18 cellular contexts compared by ENCODE assay signal in the genomic region with DNA sequence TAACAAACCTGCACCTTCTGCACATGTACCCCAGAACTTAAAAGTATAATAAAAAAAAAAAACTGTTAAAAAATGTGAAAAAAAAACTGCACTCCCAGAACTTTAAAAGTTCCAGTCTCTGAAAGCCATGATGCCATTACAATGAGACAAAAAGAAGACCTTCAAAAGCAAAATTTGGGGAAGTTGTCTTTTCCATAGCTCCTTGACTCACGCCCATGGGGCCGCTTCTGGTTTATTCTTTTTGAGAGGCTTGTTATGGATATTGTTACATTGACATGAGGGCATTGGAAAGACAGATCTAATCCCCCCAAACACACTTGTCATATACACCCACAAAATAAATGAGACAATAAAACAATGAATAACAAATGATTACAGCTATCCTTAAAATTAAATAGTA. TPM values are rescaled to one million over a fixed set of nuclear protein-coding genes. Genes with fewer than 3 reads are reported as not detected.
DNase-seq lines count a peak whose midpoint lies in the region; ATAC-seq and TF ChIP-seq lines count a peak whose summit lies in the region.
"Had no signal": no experiment of that assay in that cellular context is flagged by ENCODE, and none has a peak within 500 bp of the region (broad histone marks: within the 10 kb centered on the region; RNA-seq: fewer than 3 reads in every experiment).

No MANE protein-coding gene starts in this region.

- DNase-seq in activated B cell treated with CpG ODN at 0.5 μM for 24 hours (no peak), right lobe of liver (no peak), suprapubic skin (ENCODE audit: low spot score in 2 of 2) (no peak), T-helper 2 cell (no peak), NCI-H526 (lab: John Stamatoyannopoulos, UW) (no peak), DMS114 treated with DMSO at 0.1 percent for 48 hours (lab: John Stamatoyannopoulos, UW; ENCODE audit: unreplicated experiment) (no peak)
- DNase-seq in stimulated activated CD4-positive, alpha-beta T cell treated with anti-CD3 and anti-CD28 coated beads, Interleukin-2, amount 100 ng/mL, for 24 hours: no peak
- DNase-seq: activated CD4-positive, alpha-beta T cell treated with anti-CD3 and anti-CD28 coated beads, Interleukin-2, amount 50 U/mL, for 48 hours; activated effector memory CD4-positive, alpha-beta T cell treated with Interleukin-2 at 50 U/mL for 16 hours; CD4-positive, alpha-beta memory T cell; GF-D8; occipital lobe had no signal

- POLR2A ChIA-PET in activated B cell treated with CpG ODN at 0.5 μM for 24 hours (lab: Charles Lee): interaction anchor here (0.5 to 8.2 kb wide), 17 partner anchors 11 to 617 kb away, joined by 3 to 344 read pairs (median 9); a partner anchor contains a TSS

- H3K4me1 ChIP-seq in right lobe of liver (peaks cover 0 to 53% (median 21%) of the 10 kb centered on the region in 4 donors), suprapubic skin (peaks cover 30% of the 10 kb centered on the region)

- no peak for TF ChIP-seq EP300 in suprapubic skin (IDR thresholded peaks at IDR 0.05)

- CTCF ChIA-PET in activated B cell treated with CpG ODN at 0.5 μM for 24 hours (lab: Charles Lee): interaction anchor here (0.6 to 5.6 kb wide), 6 partner anchors 16 to 254 kb away, joined by 3 to 90 read pairs (median 14); no protein-coding TSS in a partner anchor

- H3K27ac ChIP-seq in right lobe of liver: peak overlapping the region; percentile 87 to 95 (median 89)
- H3K27ac ChIP-seq in suprapubic skin: no peak overlapping the region

- no peaks in the 10 kb centered on the region for H3K9me3 Mint-ChIP-seq in activated B cell treated with CpG ODN at 0.5 μM for 24 hours

- H3K9me3 ChIP-seq in right lobe of liver (no peaks in the 10 kb centered on the region), suprapubic skin (no peaks in the 10 kb centered on the region)
- H3K9me3 ChIP-seq: heart left ventricle had no signal

- TF ChIP-seq CTCF in GM12875 (IDR thresholded peaks at IDR 0.05; ENCODE audit: borderline replicate concordance, insufficient read depth, low read depth, low read length) (no peak), activated B cell treated with CpG ODN at 0.5 μM for 24 hours (IDR thresholded peaks at IDR 0.05) (no peak), right lobe of liver (IDR thresholded peaks at IDR 0.05) (no peak), suprapubic skin (IDR thresholded peaks at IDR 0.05) (no peak)

- H3K27ac Mint-ChIP-seq in activated B cell treated with CpG ODN at 0.5 μM for 24 hours: peak overlapping the region; percentile 98
- H3K27ac Mint-ChIP-seq: CD4-positive, alpha-beta memory T cell had no signal

- H3K36me3 Mint-ChIP-seq in activated B cell treated with CpG ODN at 0.5 μM for 24 hours (ENCODE audit: low read depth): peaks cover 55% of the 10 kb centered on the region
- H3K36me3 Mint-ChIP-seq: CD4-positive, alpha-beta memory T cell had no signal

- no peaks in the 10 kb centered on the region for H3K27me3 Mint-ChIP-seq in activated B cell treated with CpG ODN at 0.5 μM for 24 hours

- H3K27me3 ChIP-seq in right lobe of liver: no peaks in the 10 kb centered on the region
- H3K27me3 ChIP-seq in suprapubic skin: no peaks in the 10 kb centered on the region
- H3K27me3 ChIP-seq: cardiac muscle cell had no signal

- H3K4me3 Mint-ChIP-seq in activated B cell treated with CpG ODN at 0.5 μM for 24 hours: peak overlapping the region; percentile 91
- H3K4me3 Mint-ChIP-seq: CD4-positive, alpha-beta memory T cell had no signal

- peak overlapping the region; percentile 52 for H3K4me3 ChIP-seq in GM12875 (ENCODE audit: low read depth, low read length)
- peak overlapping the region; percentile 40 to 63 (median 62) for H3K4me3 ChIP-seq in right lobe of liver
- peak overlapping the region; percentile 23 for H3K4me3 ChIP-seq in suprapubic skin
- H3K4me3 ChIP-seq: cardiac muscle cell had no signal

- H3K36me3 ChIP-seq in right lobe of liver (no peaks in the 10 kb centered on the region), suprapubic skin (no peaks in the 10 kb centered on the region)
- H3K36me3 ChIP-seq: cardiac muscle cell, heart left ventricle had no signal

- TF ChIP-seq POLR2A in right lobe of liver (IDR thresholded peaks at IDR 0.05) (no peak), suprapubic skin (IDR thresholded peaks at IDR 0.05) (no peak)

- intact Hi-C loops in activated B cell treated with CpG ODN at 0.5 μM for 24 hours (cut with micrococcal nuclease) (loop anchor here (2.0 to 10.0 kb wide), 2 partner anchors 14 to 434 kb away; no protein-coding TSS in a partner anchor), right lobe of liver (cut with DNase I) (no loop called here)

- WGBS in right lobe of liver (ENCODE audit: insufficient coverage, low coverage, low lambda C conversion rate, missing lambda C conversion rate): 35% methylated on average over 2 of the region's 2 CpGs
- WGBS in suprapubic skin: 77% methylated on average over 2 of the region's 2 CpGs

- peaks cover 81% of the 10 kb centered on the region for H3K4me1 Mint-ChIP-seq in activated B cell treated with CpG ODN at 0.5 μM for 24 hours
- H3K4me1 Mint-ChIP-seq: CD4-positive, alpha-beta memory T cell had no signal

- no peak for ATAC-seq in activated B cell treated with CpG ODN at 0.5 μM for 24 hours (ENCODE audit: low read depth)
- peak in 1 of 4 donors; percentile 9 for ATAC-seq in right lobe of liver

RNA-seq across cellular contexts. Expression of a gene that starts 0.8 kb away (rescaled TPM):
- total RNA-seq in activated B cell treated with CpG ODN at 0.5 μM for 24 hours (238 and 267 TPM in 2 replicates), right lobe of liver (10 to 100 TPM in 5 of 6 experiments, 1 to 10 TPM in 1; 9.9 to 47.7 (median 20.9) TPM), suprapubic skin (1 to 10 TPM; 4.7 to 9.7 (median 5.7) TPM)
- total RNA-seq: cardiac muscle cell; endothelial cell of umbilical vein; T-helper 2 cell treated with Interferon-gamma antibody and Interleukin-4, amounts not matched to agents 100 ng/mL and 5 ng/mL, for 36 hours had no signal

RNA-seq across cellular contexts. Expression of a gene that starts 33.7 kb away (rescaled TPM):
- 0.11 TPM in 1 of 2 replicates, not detected in the other for total RNA-seq in activated B cell treated with CpG ODN at 0.5 μM for 24 hours
- not detected for total RNA-seq in right lobe of liver
- total RNA-seq in suprapubic skin: not detected
- total RNA-seq: cardiac muscle cell; CD4-positive, alpha-beta memory T cell; endothelial cell of umbilical vein; heart left ventricle; left lobe of liver; occipital lobe; T-helper 2 cell treated with Interferon-gamma antibody and Interleukin-4, amounts not matched to agents 100 ng/mL and 5 ng/mL, for 36 hours had no signal
